ENCODE assay signal across 13 cellular contexts in the genomic region with DNA sequence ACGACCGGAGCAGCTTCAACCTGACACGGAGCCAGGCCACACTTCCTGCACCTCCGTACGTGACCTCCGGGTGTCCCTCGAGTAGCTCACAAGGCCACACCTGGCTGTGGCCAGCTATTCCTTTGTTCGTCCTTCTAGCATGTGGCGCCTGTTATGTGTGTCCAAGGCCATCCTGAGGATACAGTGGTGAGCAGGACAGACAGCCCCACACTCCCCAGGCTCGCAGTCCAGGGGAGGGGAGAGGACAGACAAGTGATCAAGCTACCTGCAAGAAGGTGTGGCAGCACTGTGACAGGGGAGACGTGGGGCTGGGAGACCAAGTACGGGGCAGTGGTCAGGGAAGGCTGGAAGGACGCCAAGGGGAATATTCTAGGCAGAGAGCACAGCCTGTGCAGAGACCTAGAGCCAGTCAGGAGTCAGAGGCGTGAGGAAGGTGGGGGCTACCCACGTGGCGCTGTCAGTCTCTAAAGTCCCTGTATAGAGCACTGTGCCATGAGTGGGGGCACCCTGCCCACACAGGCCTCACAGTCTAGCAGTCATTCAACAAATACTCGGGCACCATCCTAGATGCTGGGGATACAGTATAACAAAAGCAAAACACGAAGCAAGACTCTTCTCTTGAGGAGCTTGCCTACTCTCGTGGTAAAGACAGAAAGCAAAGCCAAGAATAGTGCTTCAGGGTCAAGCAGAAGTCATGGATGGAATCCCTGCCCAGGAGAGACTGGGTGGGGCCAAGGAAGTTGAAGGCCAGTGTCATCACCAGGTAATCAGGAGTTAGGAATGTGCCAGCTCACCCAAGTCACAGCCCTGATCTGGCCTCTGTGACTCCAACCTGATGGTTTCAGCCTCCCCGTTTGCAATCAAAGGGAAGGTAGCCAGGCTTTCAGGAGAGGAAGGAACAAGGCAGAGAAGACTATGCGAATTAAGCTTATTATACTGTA. TPM values are rescaled to one million over a fixed set of nuclear protein-coding genes. Genes with fewer than 3 reads are reported as not detected.
DNase-seq lines count a peak whose midpoint lies in the region; FAIRE-seq and TF ChIP-seq lines count a peak whose summit lies in the region.
"Had no signal": no experiment of that assay in that cellular context is flagged by ENCODE, and none has a peak within 500 bp of the region (broad histone marks: within the 10 kb centered on the region; RNA-seq: fewer than 3 reads in every experiment).

No MANE protein-coding gene starts in this region.

- H3K4me2 ChIP-seq in H1 (ENCODE audit: insufficient read depth in 1 of 2, low read depth in 2 of 2, low read length in 2 of 2) (no peak overlapping the region), neural progenitor cell (no peak overlapping the region)

- H2BK20ac ChIP-seq in H1 (ENCODE audit: low read length): peak overlapping the region; percentile 7; the same call in 1 of the 2 replicates

- no peak overlapping the region for H2BK15ac ChIP-seq in H1 (ENCODE audit: low read length)

- H2BK12ac ChIP-seq in H1 (ENCODE audit: low read depth, low read length): peak overlapping the region; percentile 32; the same call in 1 of the 2 replicates

- no peak for FAIRE-seq in H1 (lab: Jason Lieb, UNC)

- peak overlapping the region; percentile 18 for H4K91ac ChIP-seq in H1 (replicated peaks; ENCODE audit: insufficient read length, low read length)

- no peak overlapping the region for H3K4me3 Mint-ChIP-seq in neural progenitor cell
- H3K4me3 Mint-ChIP-seq: activated CD8-positive, alpha-beta T cell treated with anti-CD3 and anti-CD28 coated beads, Interleukin-2, amount 10 ng/mL, durations not matched to agents 7 days and 5 days; central memory CD8-positive, alpha-beta T cell; naive thymus-derived CD8-positive, alpha-beta T cell had no signal

- H4K20me1 ChIP-seq in H1 (replicated peaks in 1 of 2; ENCODE audit: control insufficient read depth in 1 of 2, insufficient read depth in 2 of 2, low read length in 2 of 2) (no peaks in the 10 kb centered on the region), neural progenitor cell (ENCODE audit: low read depth) (no peaks in the 10 kb centered on the region)

- POLR2A ChIA-PET in H1 (lab: Charles Lee; ENCODE audit: partially characterized antibody): interaction anchor here (0.9 to 1.7 kb wide), 3 partner anchors 10 to 99 kb away, joined by 3 to 5 read pairs (median 4); no protein-coding TSS in a partner anchor

- TF ChIP-seq EP300 in Ishikawa (IDR thresholded peaks at IDR 0.05; ENCODE audit: borderline replicate concordance) (peak; percentile 68; the same call in 1 of the 2 replicates), H1 (IDR thresholded peaks at IDR 0.05; ENCODE audit: borderline replicate concordance in 1 of 2, low read depth in 2 of 2, low read length in 2 of 2) (no peak)

- no peak overlapping the region for H2AK5ac ChIP-seq in H1 (ENCODE audit: low read depth, low read length)

- H3K56ac ChIP-seq in H1 (replicated peaks; ENCODE audit: insufficient read length, low read depth, low read length): no peak overlapping the region

- peak overlapping the region; percentile 12; the same call in 1 of the 2 replicates for H2BK5ac ChIP-seq in H1 (ENCODE audit: low read depth, low read length)

- H3K36me3 Mint-ChIP-seq in neural progenitor cell: no peaks in the 10 kb centered on the region
- H3K36me3 Mint-ChIP-seq: naive thymus-derived CD8-positive, alpha-beta T cell had no signal

- DNase-seq in EL (peak; percentile 49), H1 (ENCODE audit: low read depth in 1 of 2, low spot score in 2 of 2) (peak in 1 of 2 experiments; percentile 65), neural progenitor cell (ENCODE audit: low spot score) (peak; percentile 34), G401 (ENCODE audit: low spot score) (no peak), dedifferentiated amniotic fluid mesenchymal stem cell (ENCODE audit: extremely low spot score) (no peak), T1000 (lab: John Stamatoyannopoulos, UW) (no peak), NCI-H524 (lab: John Stamatoyannopoulos, UW) (no peak)
- DNase-seq: activated CD8-positive, alpha-beta T cell treated with anti-CD3 and anti-CD28 coated beads, Interleukin-2, amount 10 ng/mL, durations not matched to agents 7 days and 5 days; head of caudate nucleus; NCI-H187 treated with DMSO at 0.1 percent for 48 hours had no signal

- peaks cover 4% of the 10 kb centered on the region for H3K27me3 Mint-ChIP-seq in neural progenitor cell (ENCODE audit: insufficient read depth, low read depth)
- H3K27me3 Mint-ChIP-seq: central memory CD8-positive, alpha-beta T cell; naive thymus-derived CD8-positive, alpha-beta T cell had no signal

- TF ChIP-seq POLR2A in H1 (IDR thresholded peaks at IDR 0.05; ENCODE audit: control extremely low read depth in 1 of 2, low read depth in 2 of 2, low read length in 2 of 2): no peak

- no peaks in the 10 kb centered on the region for H3K27me3 ChIP-seq in H1 (replicated peaks in 1 of 4; ENCODE audit: control insufficient read depth in 3 of 4, extremely low read depth in 1 of 4, insufficient read depth in 3 of 4, low read length in 3 of 4)
- no peaks in the 10 kb centered on the region for H3K27me3 ChIP-seq in neural progenitor cell

- H3F3A ChIP-seq in neural progenitor cell (ENCODE audit: low read depth): no peaks in the 10 kb centered on the region

- H3K36me3 ChIP-seq in H1 (ENCODE audit: control insufficient read depth in 2 of 4, insufficient read depth in 4 of 4, low read length in 3 of 4) (no peaks in the 10 kb centered on the region), neural progenitor cell (no peaks in the 10 kb centered on the region)

- in situ Hi-C loops in G401 (cut with HindIII; ENCODE audit: low sequenced_read_pairs): no loop called here

- no peak overlapping the region for H3K18ac ChIP-seq in H1 (ENCODE audit: extremely low read depth, low read length)

- no peaks in the 10 kb centered on the region for H3K9me3 ChIP-seq in H1 (ENCODE audit: insufficient read depth in 2 of 2, low read depth in 1 of 2, low read length in 1 of 2)
- H3K9me3 ChIP-seq in neural progenitor cell (ENCODE audit: low read depth): no peaks in the 10 kb centered on the region

- H3K27ac Mint-ChIP-seq in neural progenitor cell: no peak overlapping the region
- H3K27ac Mint-ChIP-seq: activated CD8-positive, alpha-beta T cell treated with anti-CD3 and anti-CD28 coated beads, Interleukin-2, amount 10 ng/mL, durations not matched to agents 7 days and 5 days had no signal

- no peak overlapping the region for H3K4me3 ChIP-seq in H1 (ENCODE audit: extremely low read depth in 1 of 4, insufficient read depth in 2 of 4, low read depth in 3 of 4, low read length in 4 of 4)
- no peak overlapping the region for H3K4me3 ChIP-seq in neural progenitor cell

- no peaks in the 10 kb centered on the region for H3K9me3 Mint-ChIP-seq in neural progenitor cell
- H3K9me3 Mint-ChIP-seq: central memory CD8-positive, alpha-beta T cell; naive thymus-derived CD8-positive, alpha-beta T cell had no signal

- peak overlapping the region; percentile 84; the same call in 1 of the 2 replicates for H2AFZ ChIP-seq in H1 (ENCODE audit: low read length)
- no peak overlapping the region for H2AFZ ChIP-seq in neural progenitor cell (replicated peaks)

- TF ChIP-seq CTCF in H1 (IDR thresholded peaks at IDR 0.05; ENCODE audit: control extremely low read depth in 1 of 3, insufficient read depth in 1 of 3, low read depth in 1 of 3, low read length in 3 of 3) (peak; percentile 60 to 79 (median 76)), neural progenitor cell (IDR thresholded peaks at IDR 0.05) (peak; percentile 21)

- H4K5ac ChIP-seq in H1 (ENCODE audit: insufficient read length, low read depth, low read length): peak overlapping the region; percentile 48

- no peak overlapping the region for H3K14ac ChIP-seq in H1 (ENCODE audit: insufficient read length)

- H3K9ac ChIP-seq in H1 (replicated peaks in 1 of 4; ENCODE audit: extremely low read depth in 1 of 4, low read depth in 3 of 4, low read length in 3 of 4) (no peak overlapping the region), neural progenitor cell (no peak overlapping the region)

- no peaks in the 10 kb centered on the region for H3K23me2 ChIP-seq in H1 (ENCODE audit: low read depth, low read length)

- no peak overlapping the region for H3K27ac ChIP-seq in H1 (ENCODE audit: low read depth, low read length)
- H3K27ac ChIP-seq in neural progenitor cell: no peak overlapping the region

- 0 out of 2 replicates have a peak overlapping the region, but pooled peaks have one; percentile 58 for H4K8ac ChIP-seq in H1 (ENCODE audit: extremely low read depth, insufficient read depth, low read length)

- H3K4ac ChIP-seq in H1 (replicated peaks; ENCODE audit: insufficient read length, low read depth, low read length): no peak overlapping the region

- H3K23ac ChIP-seq in H1 (ENCODE audit: insufficient read length): no peak overlapping the region

- CTCF ChIA-PET in H1 (lab: Charles Lee; ENCODE audit: partially characterized antibody): interaction anchor here (0.5 to 4.3 kb wide), 49 partner anchors 9 to 965 kb away, joined by 3 to 34 read pairs (median 4); no protein-coding TSS in a partner anchor

- H3K4me1 Mint-ChIP-seq in neural progenitor cell: peaks cover 12% of the 10 kb centered on the region

- H2BK120ac ChIP-seq in H1 (replicated peaks; ENCODE audit: low read depth, low read length): no peak overlapping the region

- H3K79me2 ChIP-seq in H1 (ENCODE audit: control insufficient read depth in 1 of 2, insufficient read depth in 2 of 2, low read length in 2 of 2): no peaks in the 10 kb centered on the region
- no peaks in the 10 kb centered on the region for H3K79me2 ChIP-seq in neural progenitor cell (ENCODE audit: low read depth)

- peaks cover 0 to 6% (median 0%) of the 10 kb centered on the region in 4 experiments; a peak in 1 of 7 replicates for H3K4me1 ChIP-seq in H1 (replicated peaks in 1 of 4; ENCODE audit: control insufficient read depth in 3 of 4, insufficient read depth in 4 of 4, low read length in 3 of 4)
- no peaks in the 10 kb centered on the region for H3K4me1 ChIP-seq in neural progenitor cell

- peak; percentile 60 for TF ChIP-seq RAD21 in Ishikawa (IDR thresholded peaks at IDR 0.05; ENCODE audit: low read depth)
- TF ChIP-seq RAD21 in H1 (IDR thresholded peaks at IDR 0.05 in 1 of 2, conservative IDR thresholded peaks at IDR 0.05 in 1 of 2; ENCODE audit: low read depth in 2 of 2, low read length in 2 of 2): peak; percentile 65 to 77

- WGBS in H1 (ENCODE audit: extremely low coverage in 1 of 2, insufficient coverage in 1 of 2, insufficient read length in 1 of 2, insufficient replicate concordance in 2 of 2, low coverage in 1 of 2, low lambda C conversion rate in 2 of 2, missing lambda C conversion rate in 1 of 2), 2 experiments: 88% methylated on average over 21 of the region's 21 CpGs; no CpG with 5 or more reads in 1 of the 2 experiments

- no peaks in the 10 kb centered on the region for H3K79me1 ChIP-seq in H1 (ENCODE audit: low read depth, low read length)

RNA-seq across cellular contexts. Expression of a gene that starts 58.6 kb away (rescaled TPM):
- 11.6 and 13.7 TPM in 2 replicates for total RNA-seq in H1 (2021; fragmentation: NEBNext Ultra II Directional; extraction: Animal tissue kit (Norgen Biotek cat#: 25700))
- 3.9 and 6.5 TPM in 2 replicates for polyA plus RNA-seq in H1 (2011; rRNA removed)
- 4.2 TPM for polyA plus RNA-seq in H1 (2011; cell fraction: cytosol; rRNA removed)
- 5.3 TPM for polyA plus RNA-seq in H1 (2011; cell fraction: nucleus; rRNA removed)
- 5.9 to 7.9 TPM (median 7.2 TPM) in 4 replicates for polyA plus RNA-seq in H1 (2012, experiment 1 of 2)
- 6.4 TPM for polyA plus RNA-seq in H1 (2012, experiment 2 of 2)
- polyA plus RNA-seq in H1 (2013, experiment 1 of 2): 4.6 TPM
- 4.6 TPM for polyA plus RNA-seq in H1 (2013, experiment 2 of 2)
- 3.7 and 5.5 TPM in 2 replicates for polyA minus RNA-seq in H1 (2011; rRNA and poly(A)+ RNA removed)
- 3.1 TPM for polyA minus RNA-seq in H1 (2011; cell fraction: cytosol; rRNA and poly(A)+ RNA removed)
- polyA minus RNA-seq in H1 (2011; cell fraction: nucleus; rRNA and poly(A)+ RNA removed): 4.1 TPM
- total RNA-seq in neural progenitor cell (ENCODE audit: low replicate concordance): 2.0 and 2.3 TPM in 2 replicates
- 1.3 and 7.3 TPM in 2 replicates for total RNA-seq in G401 (2014; rRNA removed; shearing (Covaris generic))

Comparison
In these comparisons a context has a peak if more than half of its experiments do, and no peak if none do; other contexts are left out.
1. DNase-seq: peak in EL (single experiment) and neural progenitor cell (single experiment); none in G401 (single experiment), dedifferentiated amniotic fluid mesenchymal stem cell (single experiment), T1000 (single experiment) and NCI-H524 (0 of 2).